1 cellular context compared by ENCODE assay signal in the genomic region with DNA sequence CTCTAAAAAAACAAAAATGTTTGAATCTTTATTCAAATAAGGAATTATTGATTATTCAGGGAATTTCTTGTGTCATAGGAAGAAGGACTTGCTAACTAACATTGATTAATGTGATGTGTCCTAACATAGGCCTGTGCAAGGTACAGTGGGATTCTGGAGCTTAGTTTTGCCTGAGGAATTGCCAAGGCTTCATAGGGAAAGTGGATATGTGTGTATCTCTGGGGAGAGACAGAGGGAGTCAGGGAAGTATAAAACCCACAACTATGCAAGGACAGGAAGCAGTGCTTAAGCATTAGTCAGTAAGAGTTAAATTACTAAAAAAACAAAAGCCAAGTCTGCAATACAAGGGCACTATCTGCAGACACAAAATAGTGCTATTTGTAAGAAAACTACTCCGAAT.
TF ChIP-seq lines count a peak whose summit lies in the region.

No MANE protein-coding gene starts in this region.

TF ChIP-seq in GM23338, 12 proteins besides CTCF, POLR2A, EP300 and RAD21 (continued from another document):
- TF ChIP-seq, protein P1, sequence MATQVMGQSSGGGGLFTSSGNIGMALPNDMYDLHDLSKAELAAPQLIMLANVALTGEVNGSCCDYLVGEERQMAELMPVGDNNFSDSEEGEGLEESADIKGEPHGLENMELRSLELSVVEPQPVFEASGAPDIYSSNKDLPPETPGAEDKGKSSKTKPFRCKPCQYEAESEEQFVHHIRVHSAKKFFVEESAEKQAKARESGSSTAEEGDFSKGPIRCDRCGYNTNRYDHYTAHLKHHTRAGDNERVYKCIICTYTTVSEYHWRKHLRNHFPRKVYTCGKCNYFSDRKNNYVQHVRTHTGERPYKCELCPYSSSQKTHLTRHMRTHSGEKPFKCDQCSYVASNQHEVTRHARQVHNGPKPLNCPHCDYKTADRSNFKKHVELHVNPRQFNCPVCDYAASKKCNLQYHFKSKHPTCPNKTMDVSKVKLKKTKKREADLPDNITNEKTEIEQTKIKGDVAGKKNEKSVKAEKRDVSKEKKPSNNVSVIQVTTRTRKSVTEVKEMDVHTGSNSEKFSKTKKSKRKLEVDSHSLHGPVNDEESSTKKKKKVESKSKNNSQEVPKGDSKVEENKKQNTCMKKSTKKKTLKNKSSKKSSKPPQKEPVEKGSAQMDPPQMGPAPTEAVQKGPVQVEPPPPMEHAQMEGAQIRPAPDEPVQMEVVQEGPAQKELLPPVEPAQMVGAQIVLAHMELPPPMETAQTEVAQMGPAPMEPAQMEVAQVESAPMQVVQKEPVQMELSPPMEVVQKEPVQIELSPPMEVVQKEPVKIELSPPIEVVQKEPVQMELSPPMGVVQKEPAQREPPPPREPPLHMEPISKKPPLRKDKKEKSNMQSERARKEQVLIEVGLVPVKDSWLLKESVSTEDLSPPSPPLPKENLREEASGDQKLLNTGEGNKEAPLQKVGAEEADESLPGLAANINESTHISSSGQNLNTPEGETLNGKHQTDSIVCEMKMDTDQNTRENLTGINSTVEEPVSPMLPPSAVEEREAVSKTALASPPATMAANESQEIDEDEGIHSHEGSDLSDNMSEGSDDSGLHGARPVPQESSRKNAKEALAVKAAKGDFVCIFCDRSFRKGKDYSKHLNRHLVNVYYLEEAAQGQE (IDR thresholded peaks at IDR 0.05; ENCODE audit: unreplicated experiment): no peak
- no peak for TF ChIP-seq CREB1 (CRISPR knock-in tag; IDR thresholded peaks at IDR 0.05; ENCODE audit: low read depth)
